ENCODE assay signal across 8 cellular contexts in the genomic region with DNA sequence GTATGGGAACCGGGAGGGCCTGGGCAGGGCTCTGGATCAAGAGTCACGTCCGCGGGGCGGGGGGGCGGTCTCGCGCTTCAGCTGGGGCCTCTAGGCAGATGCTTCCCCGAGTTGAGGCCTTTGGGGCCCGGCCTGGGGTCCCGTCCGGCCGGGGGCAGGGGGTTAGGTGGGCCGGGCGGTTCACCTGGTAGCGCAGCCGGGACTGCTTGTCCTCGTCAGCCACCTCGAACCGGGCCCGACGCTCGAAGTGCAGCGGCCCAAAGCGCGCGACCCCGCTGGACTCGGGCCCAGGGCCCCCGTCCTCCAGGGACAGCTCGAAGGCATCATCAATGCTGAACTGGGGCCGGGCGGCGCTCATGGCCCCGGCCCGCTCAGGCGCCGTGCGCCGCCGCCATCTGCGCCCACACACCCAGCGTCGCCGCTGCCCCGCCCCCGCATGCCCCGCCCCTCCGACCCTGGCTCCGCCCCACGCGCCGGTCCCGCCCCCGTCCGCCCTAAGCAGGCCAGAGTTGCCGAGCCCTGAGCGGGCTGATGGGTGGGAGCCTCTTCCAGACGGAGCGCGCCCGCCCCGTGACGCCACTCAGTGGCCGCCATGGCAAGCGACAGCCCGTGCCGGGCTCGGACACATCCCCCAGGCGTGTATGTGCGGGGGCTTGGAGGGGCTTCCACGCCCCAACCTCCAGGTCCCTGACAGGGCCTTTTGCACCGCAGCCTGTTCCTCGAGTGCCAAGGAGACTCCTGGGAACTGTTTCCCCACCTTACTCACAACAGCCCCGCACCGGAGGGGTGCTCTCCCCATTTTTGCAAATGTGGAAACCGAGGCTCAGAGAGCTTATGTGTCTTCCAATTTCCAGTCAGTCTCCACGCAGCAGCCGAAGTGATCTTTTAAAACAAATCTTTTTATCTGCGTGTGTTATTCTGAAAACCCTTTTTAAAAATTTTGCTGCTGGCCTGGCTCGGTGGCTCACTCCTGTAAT. TPM values are rescaled to one million over a fixed set of nuclear protein-coding genes. Genes with fewer than 3 reads are reported as not detected.
DNase-seq lines count a peak whose midpoint lies in the region; ATAC-seq and TF ChIP-seq lines count a peak whose summit lies in the region.

A gene with protein sequence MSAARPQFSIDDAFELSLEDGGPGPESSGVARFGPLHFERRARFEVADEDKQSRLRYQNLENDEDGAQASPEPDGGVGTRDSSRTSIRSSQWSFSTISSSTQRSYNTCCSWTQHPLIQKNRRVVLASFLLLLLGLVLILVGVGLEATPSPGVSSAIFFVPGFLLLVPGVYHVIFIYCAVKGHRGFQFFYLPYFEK (minus strand): TSS at position 417 of the 977 bp plus-strand sequence. CDS start 59 bp downstream, at position 358.

- peaks cover 2% of the 10 kb centered on the region; the same call in 1 of the 2 replicates for H3K27me3 ChIP-seq in KMS-11 (ENCODE audit: insufficient read depth, low read depth)
- H3K27me3 ChIP-seq in fibroblast of lung (ENCODE audit: control insufficient read depth, insufficient read depth, low read length) = no peaks in the 10 kb centered on the region

- H2AFZ ChIP-seq in KMS-11 (ENCODE audit: low read depth) (peak within 1 kb of the TSS; percentile 99), fibroblast of lung (ENCODE audit: low read length) (peak within 1 kb of the TSS; percentile 92)

- H3K27ac Mint-ChIP-seq in activated T-helper 17 cell treated with anti-CD3 and anti-CD28 coated beads, Interleukin-2, amount 50 U/mL, for 72 hours = peak within 1 kb of the TSS; percentile 93
- peak within 1 kb of the TSS; percentile 84 to 96 (median 92) for H3K27ac Mint-ChIP-seq in naive thymus-derived CD8-positive, alpha-beta T cell
- H3K27ac Mint-ChIP-seq in stimulated activated naive B cell treated with anti-CD40 and anti-IgM and Interleukin-4, amounts not matched to agents 10 μg/mL and 1 μg/mL and 100 μg/mL, for 72 hours = peak within 1 kb of the TSS; percentile 97

- POLR2A ChIA-PET in RWPE1 (lab: Yijun Ruan, JAX; ENCODE audit: low non-redundant PET) = interaction anchor here (0.5 to 2.5 kb wide), 7 partner anchors 14 to 116 kb away, joined by 3 to 11 read pairs (median 4); a partner anchor contains a TSS
- POLR2A ChIA-PET in naive thymus-derived CD8-positive, alpha-beta T cell (lab: Charles Lee) = interaction anchor here (0.6 to 28.8 kb wide), 27 partner anchors 10 to 1854 kb away, joined by 3 to 780 read pairs (median 6); a partner anchor contains a TSS

- H3K4me3 Mint-ChIP-seq in activated T-helper 17 cell treated with anti-CD3 and anti-CD28 coated beads, Interleukin-2, amount 50 U/mL, for 72 hours = peak within 1 kb of the TSS; percentile 97
- peak within 1 kb of the TSS; percentile 83 to 93 (median 90) for H3K4me3 Mint-ChIP-seq in naive thymus-derived CD8-positive, alpha-beta T cell
- peak within 1 kb of the TSS; percentile 92 to 93 for H3K4me3 Mint-ChIP-seq in stimulated activated naive B cell treated with anti-CD40 and anti-IgM and Interleukin-4, amounts not matched to agents 10 μg/mL and 1 μg/mL and 100 μg/mL, for 72 hours

- CTCF ChIA-PET in RWPE1 (lab: Yijun Ruan, JAX) = interaction anchor here (0.7 to 1.9 kb wide), 3 partner anchors 28 to 68 kb away, joined by 3 to 13 read pairs (median 4); a partner anchor contains a TSS

- peak within 1 kb of the TSS; percentile 91 for H3K4me2 ChIP-seq in KMS-11
- H3K4me2 ChIP-seq in fibroblast of lung (ENCODE audit: extremely low read depth, insufficient read depth, low read length) = peak within 1 kb of the TSS; percentile 79

- no peaks in the 10 kb centered on the region for H3K36me3 ChIP-seq in KMS-11 (ENCODE audit: insufficient read depth)
- no peaks in the 10 kb centered on the region for H3K36me3 ChIP-seq in fibroblast of lung (ENCODE audit: control insufficient read depth, insufficient read depth, low read length)

- H3K4me1 Mint-ChIP-seq in activated T-helper 17 cell treated with anti-CD3 and anti-CD28 coated beads, Interleukin-2, amount 50 U/mL, for 72 hours = peaks cover 21% of the 10 kb centered on the region
- H3K4me1 Mint-ChIP-seq in naive thymus-derived CD8-positive, alpha-beta T cell = peaks cover 13 to 40% (median 37%) of the 10 kb centered on the region in 4 donors
- H3K4me1 Mint-ChIP-seq in stimulated activated naive B cell treated with anti-CD40 and anti-IgM and Interleukin-4, amounts not matched to agents 10 μg/mL and 1 μg/mL and 100 μg/mL, for 72 hours = peaks cover 44 to 66% of the 10 kb centered on the region in 2 donors

- H3K27ac ChIP-seq in KMS-11 (no peak within 1 kb of the TSS), RWPE1 (peak within 1 kb of the TSS; percentile 96), fibroblast of lung (ENCODE audit: insufficient read depth, low read length) (peak within 1 kb of the TSS; percentile 73)

- peak; percentile 62 for ATAC-seq in GM21619 (IDR thresholded peaks at IDR 0.05; ENCODE audit: unreplicated experiment)
- peak; percentile 83 for ATAC-seq in activated T-helper 17 cell treated with anti-CD3 and anti-CD28 coated beads, Interleukin-2, amount 50 U/mL, for 72 hours (replicated peaks)
- ATAC-seq in naive thymus-derived CD8-positive, alpha-beta T cell = peak; percentile 74 to 79
- peak; percentile 75 to 81 for ATAC-seq in stimulated activated naive B cell treated with anti-CD40 and anti-IgM and Interleukin-4, amounts not matched to agents 10 μg/mL and 1 μg/mL and 100 μg/mL, for 72 hours (replicated peaks)

- peak; percentile 48 for TF ChIP-seq CTCF in KMS-11 (conservative IDR thresholded peaks at IDR 0.05; ENCODE audit: low read depth, low read length)
- peak; percentile 57 for TF ChIP-seq CTCF in RWPE1 (conservative IDR thresholded peaks at IDR 0.05; ENCODE audit: low read depth)
- TF ChIP-seq CTCF in fibroblast of lung (conservative IDR thresholded peaks at IDR 0.05 in 1 of 2, IDR thresholded peaks at IDR 0.05 in 1 of 2; ENCODE audit: low read depth in 1 of 2, low read length in 2 of 2) = peak in 1 of 2 donors; percentile 19

- H3K4me1 ChIP-seq in KMS-11 (ENCODE audit: low read depth, poor library complexity, severe bottlenecking) (peaks cover 18% of the 10 kb centered on the region), fibroblast of lung (ENCODE audit: control insufficient read depth, extremely low read depth, insufficient read depth, low read length) (peaks cover 6% of the 10 kb centered on the region)

- H3K9ac ChIP-seq in KMS-11 = peak within 1 kb of the TSS; percentile 59; the same call in 1 of the 2 replicates
- peak within 1 kb of the TSS; percentile 79 for H3K9ac ChIP-seq in fibroblast of lung (ENCODE audit: insufficient read depth, low read length)

- peak; percentile 98 for DNase-seq in DMS53 (lab: John Stamatoyannopoulos, UW)
- DNase-seq in RWPE1 (ENCODE audit: low spot score) = peak; percentile 89
- DNase-seq in fibroblast of lung (ENCODE audit: low read depth in 2 of 2) = peak; percentile 88 to 90
- DNase-seq in naive thymus-derived CD8-positive, alpha-beta T cell = peak; percentile 85 to 96 (median 88)
- DNase-seq in stimulated activated naive B cell treated with anti-CD40 and anti-IgM and Interleukin-4, amounts not matched to agents 10 μg/mL and 1 μg/mL and 100 μg/mL, for 72 hours = peak; percentile 89

- H3K79me2 ChIP-seq in KMS-11 (ENCODE audit: insufficient read depth, low read depth) (no peaks in the 10 kb centered on the region), fibroblast of lung (ENCODE audit: control insufficient read depth, insufficient read depth, low read length) (no peaks in the 10 kb centered on the region)

- H4K20me1 ChIP-seq in KMS-11 (ENCODE audit: insufficient read depth) (no peaks in the 10 kb centered on the region), fibroblast of lung (ENCODE audit: control insufficient read depth, extremely low read depth, insufficient read depth, low read length) (no peaks in the 10 kb centered on the region)

- no peaks in the 10 kb centered on the region for H3K9me3 Mint-ChIP-seq in activated T-helper 17 cell treated with anti-CD3 and anti-CD28 coated beads, Interleukin-2, amount 50 U/mL, for 72 hours
- no peaks in the 10 kb centered on the region for H3K9me3 Mint-ChIP-seq in naive thymus-derived CD8-positive, alpha-beta T cell
- no peaks in the 10 kb centered on the region for H3K9me3 Mint-ChIP-seq in stimulated activated naive B cell treated with anti-CD40 and anti-IgM and Interleukin-4, amounts not matched to agents 10 μg/mL and 1 μg/mL and 100 μg/mL, for 72 hours

- H3K4me3 ChIP-seq in KMS-11 (IDR thresholded peaks at IDR 0.05; ENCODE audit: insufficient read depth, low read depth, low read length) (no peak within 1 kb of the TSS), fibroblast of lung (replicated peaks in 1 of 4; ENCODE audit: control extremely low read depth in 1 of 4, insufficient read depth in 1 of 4, low read depth in 3 of 4, low read length in 4 of 4) (peak within 1 kb of the TSS; percentile 72 to 91 (median 78))

- H3K36me3 Mint-ChIP-seq in activated T-helper 17 cell treated with anti-CD3 and anti-CD28 coated beads, Interleukin-2, amount 50 U/mL, for 72 hours (ENCODE audit: low read depth) = peaks cover 16% of the 10 kb centered on the region
- H3K36me3 Mint-ChIP-seq in naive thymus-derived CD8-positive, alpha-beta T cell = no peaks in the 10 kb centered on the region
- peaks cover 13 to 17% of the 10 kb centered on the region in 2 donors for H3K36me3 Mint-ChIP-seq in stimulated activated naive B cell treated with anti-CD40 and anti-IgM and Interleukin-4, amounts not matched to agents 10 μg/mL and 1 μg/mL and 100 μg/mL, for 72 hours

- no peaks in the 10 kb centered on the region for H3K27me3 Mint-ChIP-seq in activated T-helper 17 cell treated with anti-CD3 and anti-CD28 coated beads, Interleukin-2, amount 50 U/mL, for 72 hours
- no peaks in the 10 kb centered on the region for H3K27me3 Mint-ChIP-seq in naive thymus-derived CD8-positive, alpha-beta T cell
- no peaks in the 10 kb centered on the region for H3K27me3 Mint-ChIP-seq in stimulated activated naive B cell treated with anti-CD40 and anti-IgM and Interleukin-4, amounts not matched to agents 10 μg/mL and 1 μg/mL and 100 μg/mL, for 72 hours

- no peaks in the 10 kb centered on the region for H3K9me3 ChIP-seq in fibroblast of lung (ENCODE audit: control insufficient read depth, insufficient read depth, low read depth, low read length)

RNA-seq across cellular contexts. Expression of the gene that starts here (rescaled TPM):
- total RNA-seq in activated T-helper 17 cell treated with anti-CD3 and anti-CD28 coated beads, Interleukin-2, amount 50 U/mL, for 72 hours = 10 to 100 TPM; 30.0 to 83.0 TPM
- 11.2 and 17.2 TPM in 2 replicates for total RNA-seq in fibroblast of lung
- 16.5 and 22.0 TPM in 2 replicates for polyA plus RNA-seq in fibroblast of lung
- 25.6 and 30.0 TPM in 2 replicates for polyA plus RNA-seq in fibroblast of lung (2012)
- polyA minus RNA-seq in fibroblast of lung (ENCODE audit: low replicate concordance) = 6.9 and 11.2 TPM in 2 replicates
- total RNA-seq in naive thymus-derived CD8-positive, alpha-beta T cell = 100 to 1,000 TPM; 105 to 111 TPM
- polyA plus RNA-seq in naive thymus-derived CD8-positive, alpha-beta T cell = 100 to 1,000 TPM; 128 to 148 (median 144) TPM
